ENCODE assay signal across 17 cellular contexts in genomic region chr3:13219077-13219901, GRCh38.
"Had no signal": no experiment of that assay in that cellular context is flagged by ENCODE, and none has a peak within 500 bp of the region (broad histone marks: within the 10 kb centered on the region; RNA-seq: fewer than 3 reads in every experiment).

No MANE protein-coding gene starts in this region.

- H3K27me3 Mint-ChIP-seq: activated CD4-positive, alpha-beta T cell treated with anti-CD3 and anti-CD28 coated beads for 36 hours; activated T-helper 17 cell treated with anti-CD3 and anti-CD28 coated beads, Interleukin-2, amount 50 U/mL, for 72 hours had no signal

- H3K4me3 Mint-ChIP-seq: activated CD4-positive, alpha-beta T cell treated with anti-CD3 and anti-CD28 coated beads for 36 hours; activated CD8-positive, alpha-beta T cell treated with anti-CD3 and anti-CD28 coated beads, Interleukin-2, amount 10 ng/mL, durations not matched to agents 7 days and 5 days; activated naive CD4-positive, alpha-beta T cell treated with anti-CD3 and anti-CD28 coated beads, Interleukin-2, amount 10 ng/mL, durations not matched to agents 7 days and 5 days; activated T-helper 17 cell treated with anti-CD3 and anti-CD28 coated beads, Interleukin-2, amount 50 U/mL, for 72 hours; central memory CD8-positive, alpha-beta T cell; endodermal cell; memory B cell; nephron progenitor cell; stimulated activated effector memory CD8-positive, alpha-beta T cell treated with anti-CD3 and anti-CD28 coated beads, Interleukin-12 subunit alpha, Interleukin-12 subunit beta, amount 100 ng/mL, for 72 hours; T-cell had no signal

- DNase-seq: activated CD8-positive, alpha-beta T cell treated with anti-CD3 and anti-CD28 coated beads, Interleukin-2, amount 10 ng/mL, durations not matched to agents 7 days and 5 days; activated naive CD4-positive, alpha-beta T cell treated with anti-CD3 and anti-CD28 coated beads, Interleukin-2, amount 10 ng/mL, durations not matched to agents 7 days and 5 days; endodermal cell; erythroblast; hippocampal formation; nephron progenitor cell; ovary; T-cell had no signal

- H3K36me3 ChIP-seq: ovary, tibial nerve, vagina had no signal

- H3K4me3 ChIP-seq: ovary, skin epidermis, tibial nerve, vagina had no signal

- H3K27ac Mint-ChIP-seq: activated CD4-positive, alpha-beta T cell treated with anti-CD3 and anti-CD28 coated beads for 36 hours; activated CD8-positive, alpha-beta T cell treated with anti-CD3 and anti-CD28 coated beads, Interleukin-2, amount 10 ng/mL, durations not matched to agents 7 days and 5 days; activated naive CD4-positive, alpha-beta T cell treated with anti-CD3 and anti-CD28 coated beads, Interleukin-2, amount 10 ng/mL, durations not matched to agents 7 days and 5 days; activated T-helper 17 cell treated with anti-CD3 and anti-CD28 coated beads, Interleukin-2, amount 50 U/mL, for 72 hours; endodermal cell; memory B cell; nephron progenitor cell; stimulated activated effector memory CD8-positive, alpha-beta T cell treated with anti-CD3 and anti-CD28 coated beads, Interleukin-12 subunit alpha, Interleukin-12 subunit beta, amount 100 ng/mL, for 72 hours; T-cell had no signal

- H3K27me3 ChIP-seq: ovary, tibial nerve, vagina had no signal

- H3K36me3 Mint-ChIP-seq: activated naive CD4-positive, alpha-beta T cell treated with anti-CD3 and anti-CD28 coated beads, Interleukin-2, amount 10 ng/mL, durations not matched to agents 7 days and 5 days; memory B cell; stimulated activated effector memory CD8-positive, alpha-beta T cell treated with anti-CD3 and anti-CD28 coated beads, Interleukin-12 subunit alpha, Interleukin-12 subunit beta, amount 100 ng/mL, for 72 hours; T-cell had no signal

- H3K27ac ChIP-seq: ovary, skin epidermis, tibial nerve, vagina, VCaP had no signal

- H3K4me1 ChIP-seq: tibial nerve, vagina had no signal

- ATAC-seq: activated CD8-positive, alpha-beta T cell treated with anti-CD3 and anti-CD28 coated beads, Interleukin-2, amount 10 ng/mL, durations not matched to agents 7 days and 5 days; T-cell had no signal

- H3K9me3 ChIP-seq: ovary, tibial nerve, vagina had no signal

- H3K4me1 Mint-ChIP-seq: activated CD4-positive, alpha-beta T cell treated with anti-CD3 and anti-CD28 coated beads for 36 hours; activated T-helper 17 cell treated with anti-CD3 and anti-CD28 coated beads, Interleukin-2, amount 50 U/mL, for 72 hours; central memory CD8-positive, alpha-beta T cell; endodermal cell had no signal
